ENCODE assay signal across 9 cellular contexts in genomic region chr6:150867117-150867516, GRCh38. TPM values are rescaled to one million over a fixed set of nuclear protein-coding genes. Genes with fewer than 3 reads are reported as not detected.
DNase-seq lines count a peak whose midpoint lies in the region; ATAC-seq, FAIRE-seq and TF ChIP-seq lines count a peak whose summit lies in the region.
"Had no signal": no experiment of that assay in that cellular context is flagged by ENCODE, and none has a peak within 500 bp of the region (broad histone marks: within the 10 kb centered on the region; RNA-seq: fewer than 3 reads in every experiment).

No MANE protein-coding gene starts in this region.

- no peaks in the 10 kb centered on the region for H3K27me3 ChIP-seq in thoracic aorta (replicated peaks; ENCODE audit: insufficient read depth)

- no peaks in the 10 kb centered on the region for H3K36me3 ChIP-seq in kidney (ENCODE audit: control insufficient read depth in 1 of 2, insufficient read depth in 2 of 2, low read length in 2 of 2)
- no peaks in the 10 kb centered on the region for H3K36me3 ChIP-seq in thoracic aorta

- DNase-seq in activated CD4-positive, alpha-beta T cell treated with anti-CD3 and anti-CD28 coated beads for 36 hours = no peak
- no peak for DNase-seq in activated CD4-positive, alpha-beta T cell treated with anti-CD3 and anti-CD28 coated beads for 4 hours
- no peak for DNase-seq in activated naive CD8-positive, alpha-beta T cell treated with anti-CD3 and anti-CD28 coated beads, Interleukin-2, amount 10 ng/mL, durations not matched to agents 7 days and 5 days
- DNase-seq in kidney (no peak), thoracic aorta (ENCODE audit: low spot score) (no peak), GM19239 (ENCODE audit: insufficient read length, low spot score) (no peak), hippocampal formation (lab: John Stamatoyannopoulos, UW) (no peak), NCI-H1436 treated with DMSO at 0.1 percent for 48 hours (lab: John Stamatoyannopoulos, UW) (no peak)
- DNase-seq: NCI-H2029 treated with DMSO at 0.1 percent for 48 hours had no signal

- FAIRE-seq in kidney (lab: Jason Lieb, UNC) (no peak), GM19239 (lab: Jason Lieb, UNC) (no peak)

- CTCF ChIA-PET in activated CD4-positive, alpha-beta T cell treated with anti-CD3 and anti-CD28 coated beads for 36 hours (lab: Charles Lee) = interaction anchor here (0.5 to 0.6 kb wide), 2 partner anchors 48 to 664 kb away, joined by 3 read pairs; no protein-coding TSS in a partner anchor

- peak overlapping the region; percentile 81 for H3K4me3 Mint-ChIP-seq in activated CD4-positive, alpha-beta T cell treated with anti-CD3 and anti-CD28 coated beads for 36 hours
- H3K4me3 Mint-ChIP-seq in activated naive CD8-positive, alpha-beta T cell treated with anti-CD3 and anti-CD28 coated beads, Interleukin-2, amount 10 ng/mL, durations not matched to agents 7 days and 5 days = peak overlapping the region; percentile 92

- POLR2A ChIA-PET in activated CD4-positive, alpha-beta T cell treated with anti-CD3 and anti-CD28 coated beads for 36 hours (lab: Charles Lee) = no interaction called here
- POLR2A ChIA-PET in activated naive CD8-positive, alpha-beta T cell treated with anti-CD3 and anti-CD28 coated beads, Interleukin-2, amount 10 ng/mL, durations not matched to agents 7 days and 5 days (lab: Charles Lee) = interaction anchor here (1.3 kb wide), 1 partner anchor 28 kb away, joined by 4 read pairs; no protein-coding TSS in a partner anchor

- peaks cover 29% of the 10 kb centered on the region for H3K4me1 Mint-ChIP-seq in activated CD4-positive, alpha-beta T cell treated with anti-CD3 and anti-CD28 coated beads for 36 hours
- peaks cover 24% of the 10 kb centered on the region for H3K4me1 Mint-ChIP-seq in activated naive CD8-positive, alpha-beta T cell treated with anti-CD3 and anti-CD28 coated beads, Interleukin-2, amount 10 ng/mL, durations not matched to agents 7 days and 5 days

- H3K27ac Mint-ChIP-seq in activated CD4-positive, alpha-beta T cell treated with anti-CD3 and anti-CD28 coated beads for 36 hours = peak overlapping the region; percentile 85
- H3K27ac Mint-ChIP-seq in activated naive CD8-positive, alpha-beta T cell treated with anti-CD3 and anti-CD28 coated beads, Interleukin-2, amount 10 ng/mL, durations not matched to agents 7 days and 5 days = peak overlapping the region; percentile 91

- no peaks in the 10 kb centered on the region for H3K9me3 Mint-ChIP-seq in activated CD4-positive, alpha-beta T cell treated with anti-CD3 and anti-CD28 coated beads for 36 hours (ENCODE audit: low read depth)
- no peaks in the 10 kb centered on the region for H3K9me3 Mint-ChIP-seq in activated naive CD8-positive, alpha-beta T cell treated with anti-CD3 and anti-CD28 coated beads, Interleukin-2, amount 10 ng/mL, durations not matched to agents 7 days and 5 days

- peaks cover 0 to 3% of the 10 kb centered on the region in 2 donors for H3K4me1 ChIP-seq in kidney (ENCODE audit: control insufficient read depth in 1 of 2, insufficient read depth in 1 of 2, low read depth in 1 of 2, low read length in 2 of 2)
- H3K4me1 ChIP-seq in thoracic aorta (ENCODE audit: control insufficient read depth in 1 of 2, low read depth in 2 of 2) = peaks cover 0 to 19% of the 10 kb centered on the region in 2 donors

- H3K9me3 ChIP-seq in kidney (ENCODE audit: control insufficient read depth in 1 of 2, low read length in 2 of 2) (no peaks in the 10 kb centered on the region), thoracic aorta (no peaks in the 10 kb centered on the region)

- H3K36me3 Mint-ChIP-seq in activated CD4-positive, alpha-beta T cell treated with anti-CD3 and anti-CD28 coated beads for 36 hours (ENCODE audit: low read depth) = peaks cover 21% of the 10 kb centered on the region
- peaks cover 3% of the 10 kb centered on the region for H3K36me3 Mint-ChIP-seq in activated naive CD8-positive, alpha-beta T cell treated with anti-CD3 and anti-CD28 coated beads, Interleukin-2, amount 10 ng/mL, durations not matched to agents 7 days and 5 days

- peaks cover 10% of the 10 kb centered on the region for H3K27me3 Mint-ChIP-seq in activated CD4-positive, alpha-beta T cell treated with anti-CD3 and anti-CD28 coated beads for 36 hours
- peaks cover 5% of the 10 kb centered on the region for H3K27me3 Mint-ChIP-seq in activated naive CD8-positive, alpha-beta T cell treated with anti-CD3 and anti-CD28 coated beads, Interleukin-2, amount 10 ng/mL, durations not matched to agents 7 days and 5 days

- H3K4me3 ChIP-seq in kidney (ENCODE audit: low read length in 2 of 2) (peak overlapping the region; percentile 76 to 82), thoracic aorta (peak overlapping the region; percentile 98)

- intact Hi-C loops in activated CD4-positive, alpha-beta T cell treated with anti-CD3 and anti-CD28 coated beads for 36 hours (cut with DNase I, micrococcal nuclease) = loop anchor here (2.0 to 5.0 kb wide), 6 partner anchors 50 to 1120 kb away; partner anchors contain the start of genes NUP43 (in 1 of the 2), PCMT1 (in 1 of the 2), PLEKHG1 (in 1 of the 2) and ULBP1 (in 1 of the 2)
- intact Hi-C loops in kidney (cut with DNase I) = no loop called here

- H3K9ac ChIP-seq in kidney (ENCODE audit: low read length in 2 of 2) = peak overlapping the region; percentile 77 to 78

- TF ChIP-seq CTCF in kidney (IDR thresholded peaks at IDR 0.05; ENCODE audit: borderline replicate concordance, extremely low read depth, insufficient read depth) (no peak), thoracic aorta (IDR thresholded peaks at IDR 0.05) (no peak)

- peak overlapping the region; percentile 91 to 93 for H3K27ac ChIP-seq in kidney (ENCODE audit: low read depth in 2 of 2, low read length in 2 of 2)
- peak overlapping the region; percentile 97 for H3K27ac ChIP-seq in thoracic aorta

- no peak for ATAC-seq in activated CD4-positive, alpha-beta T cell treated with anti-CD3 and anti-CD28 coated beads for 36 hours
- no peak for ATAC-seq in activated naive CD8-positive, alpha-beta T cell treated with anti-CD3 and anti-CD28 coated beads, Interleukin-2, amount 10 ng/mL, durations not matched to agents 7 days and 5 days (ENCODE audit: low read depth)
- no peak for ATAC-seq in thoracic aorta (ENCODE audit: insufficient number of reproducible peaks, low FRiP score, low read depth)

RNA-seq across cellular contexts. Expression of gene MTHFD1L, which starts 1.6 kb away (rescaled TPM):
- total RNA-seq in activated CD4-positive, alpha-beta T cell treated with anti-CD3 and anti-CD28 coated beads for 36 hours = 100 to 1,000 TPM; 103 to 129 TPM
- total RNA-seq in activated naive CD8-positive, alpha-beta T cell treated with anti-CD3 and anti-CD28 coated beads, Interleukin-2, amount 10 ng/mL, durations not matched to agents 7 days and 5 days = 10 to 100 TPM; 33.9 to 35.2 TPM
- 39.6 TPM for total RNA-seq in kidney
- polyA plus RNA-seq in kidney (ENCODE audit: insufficient read depth, low read depth, low replicate concordance) = 4.7 TPM
- total RNA-seq in thoracic aorta = 10 to 100 TPM; 52.8 to 77.3 TPM
